ENCODE assay signal across 30 cellular contexts in genomic region chr1:54077359-54077758, GRCh38. TPM values are rescaled to one million over a fixed set of nuclear protein-coding genes. Genes with fewer than 3 reads are reported as not detected.
"Had no signal": no experiment of that assay in that cellular context is flagged by ENCODE, and none has a peak within 500 bp of the region (broad histone marks: within the 10 kb centered on the region; RNA-seq: fewer than 3 reads in every experiment).

No MANE protein-coding gene starts in this region.

- H3K9me3 ChIP-seq: SJCRH30 had no signal

- ATAC-seq: activated CD4-positive, alpha-beta T cell treated with anti-CD3 and anti-CD28 coated beads for 36 hours; activated CD4-positive, CD25-positive, alpha-beta regulatory T cell treated with anti-CD3 and anti-CD28 coated beads, Interleukin-2, amount 50 U/mL, for 24 hours; activated CD8-positive, alpha-beta T cell treated with anti-CD3 and anti-CD28 coated beads, Interleukin-2, amount 10 ng/mL, durations not matched to agents 7 days and 5 days; WTC11 had no signal

- H3K4me1 ChIP-seq: SJCRH30 had no signal

- H3K27me3 ChIP-seq: SJCRH30 had no signal

- H3K27ac ChIP-seq: PC-9, SJCRH30, SK-N-MC had no signal

- DNase-seq: activated CD4-positive, alpha-beta T cell treated with anti-CD3 and anti-CD28 coated beads for 36 hours; activated CD4-positive, alpha-beta T cell treated with anti-CD3 and anti-CD28 coated beads, Interleukin-2, amount 10 ng/mL, durations not matched to agents 7 days and 5 days; activated CD4-positive, alpha-beta T cell treated with anti-CD3 and anti-CD28 coated beads, Interleukin-2, amount 50 U/mL, for 48 hours; activated CD8-positive, alpha-beta T cell treated with anti-CD3 and anti-CD28 coated beads, Interleukin-2, amount 10 ng/mL, durations not matched to agents 7 days and 5 days; activated gamma-delta T cell; activated naive CD4-positive, alpha-beta T cell treated with Interleukin-2 at 50 U/mL for 16 hours; activated naive CD8-positive, alpha-beta T cell treated with anti-CD3 and anti-CD28 coated beads, Interleukin-2, amount 10 ng/mL, durations not matched to agents 7 days and 5 days; activated T-cell treated with anti-CD3 and anti-CD28 coated beads, Interleukin-2, amount 50 U/mL, for 24 hours; amygdala; caudate nucleus; Kasumi-1; KG1; MM.1S; MV-4-11; NCI-H1092; NCI-H1436 treated with DMSO at 0.1 percent for 48 hours; NCI-H1694 treated with DMSO at 0.1 percent for 48 hours; NCI-H2029; NCI-H345; NCI-H524 treated with DMSO at 0.1 percent for 48 hours; PC-9; SHP77; SJCRH30 had no signal

- H3K36me3 ChIP-seq: SJCRH30 had no signal

- H3K4me3 ChIP-seq: PC-9, SJCRH30, SK-N-MC had no signal

RNA-seq across cellular contexts. Expression of gene LDLRAD1, which starts 59.4 kb away (rescaled TPM):
- total RNA-seq: activated CD4-positive, alpha-beta T cell treated with anti-CD3 and anti-CD28 coated beads for 36 hours; activated CD4-positive, alpha-beta T cell treated with anti-CD3 and anti-CD28 coated beads, Interleukin-2, amount 10 ng/mL, durations not matched to agents 7 days and 5 days; activated CD8-positive, alpha-beta T cell treated with anti-CD3 and anti-CD28 coated beads, Interleukin-2, amount 10 ng/mL, durations not matched to agents 7 days and 5 days; activated naive CD8-positive, alpha-beta T cell treated with anti-CD3 and anti-CD28 coated beads, Interleukin-2, amount 10 ng/mL, durations not matched to agents 7 days and 5 days; activated T-helper 2 cell treated with anti-CD3 and anti-CD28 coated beads, Interferon-gamma antibody, Interleukin-2, Interleukin-4, amounts not matched to agents 10 μg/mL and 5 μg/mL and 100 μg/mL, durations not matched to agents 14 hours and 24 hours and 36 hours; OCI-LY7; SJCRH30; T-helper 1 cell treated with Interleukin-12 subunit alpha and Interleukin-12 subunit beta and Interleukin-4 antibody, amounts not matched to agents 30 ng/mL and 1 ng/mL, for 36 hours; T-helper 2 cell treated with Interferon-gamma antibody and Interleukin-4, amounts not matched to agents 100 ng/mL and 5 ng/mL, for 36 hours had no signal
